ENCODE assay signal across 8 cellular contexts in the genomic region with DNA sequence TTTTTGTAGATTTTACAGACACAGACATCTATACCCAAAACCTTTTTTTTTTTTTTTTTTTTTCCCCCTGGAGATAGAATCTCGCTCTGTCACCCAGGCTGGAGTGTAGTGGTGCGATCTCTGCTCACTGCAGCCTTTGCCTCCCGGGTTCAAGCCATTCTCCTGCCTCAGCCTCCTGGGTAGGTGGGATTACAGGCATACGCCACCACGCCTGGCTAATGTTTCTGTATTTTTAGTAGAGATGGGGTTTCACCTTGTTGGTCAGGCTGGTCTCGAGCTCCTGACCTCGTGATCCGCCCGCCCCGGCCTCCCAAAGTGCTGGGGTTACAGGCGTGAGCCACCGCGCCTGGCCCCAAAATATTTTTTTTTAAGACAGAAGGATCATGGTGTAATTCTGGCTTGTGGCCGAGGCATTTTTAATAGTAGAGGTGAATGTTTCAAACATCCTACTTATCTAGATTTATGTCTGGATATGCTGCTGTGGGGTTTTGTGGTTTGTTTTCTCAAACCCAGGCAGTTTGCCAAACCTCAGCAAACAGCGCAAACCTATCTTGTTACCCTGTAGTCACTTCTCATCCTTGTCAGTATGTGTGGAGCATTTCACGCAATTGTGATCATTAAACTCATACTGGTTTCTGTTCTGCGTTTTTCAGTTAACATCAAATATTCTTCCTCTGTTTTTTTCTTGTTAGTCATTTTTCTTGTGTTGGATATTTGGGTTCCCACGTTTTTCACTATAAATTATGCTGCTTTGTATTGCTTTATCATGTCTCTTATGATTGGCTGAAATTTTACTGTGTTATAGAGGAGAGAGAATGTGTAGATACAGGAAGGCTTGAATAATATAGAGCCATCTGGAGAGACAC. TPM values are rescaled to one million over a fixed set of nuclear protein-coding genes. Genes with fewer than 3 reads are reported as not detected.
DNase-seq lines count a peak whose midpoint lies in the region; ATAC-seq, FAIRE-seq and TF ChIP-seq lines count a peak whose summit lies in the region.

No MANE protein-coding gene starts in this region.

- H3K36me3 Mint-ChIP-seq in Calu3 (ENCODE audit: insufficient read depth, unreplicated experiment), result peaks cover 56% of the 10 kb centered on the region
- H3K36me3 Mint-ChIP-seq in activated CD8-positive, alpha-beta T cell treated with anti-CD3 and anti-CD28 coated beads, Interleukin-2, amount 10 ng/mL, durations not matched to agents 7 days and 5 days (ENCODE audit: low read depth), result peaks cover 64% of the 10 kb centered on the region

- H3K4me1 ChIP-seq in endothelial cell of umbilical vein (ENCODE audit: control insufficient read depth, extremely low read depth, insufficient read depth, low read length), result peaks cover 11% of the 10 kb centered on the region

- no TSS peak for BruUV-seq in Calu3 (replicated peaks; lab: Mats Ljungman, UMichigan)
- no TSS peak for BruUV-seq in endothelial cell of umbilical vein (replicated peaks; lab: Mats Ljungman, UMichigan)

- peak; percentile 74 for ATAC-seq in HG02610 (IDR thresholded peaks at IDR 0.05; ENCODE audit: unreplicated experiment)
- peak; percentile 71 for ATAC-seq in activated CD8-positive, alpha-beta T cell treated with anti-CD3 and anti-CD28 coated beads, Interleukin-2, amount 10 ng/mL, durations not matched to agents 7 days and 5 days

- no peak overlapping the region for H3K4me2 ChIP-seq in endothelial cell of umbilical vein (ENCODE audit: insufficient read depth, low read length)

- no peaks in the 10 kb centered on the region for H3K27me3 Mint-ChIP-seq in Calu3 (ENCODE audit: unreplicated experiment)
- H3K27me3 Mint-ChIP-seq in activated CD8-positive, alpha-beta T cell treated with anti-CD3 and anti-CD28 coated beads, Interleukin-2, amount 10 ng/mL, durations not matched to agents 7 days and 5 days (ENCODE audit: low read depth), result no peaks in the 10 kb centered on the region

- no peaks in the 10 kb centered on the region for H3K9me3 ChIP-seq in endothelial cell of umbilical vein (replicated peaks; ENCODE audit: control insufficient read depth, insufficient read depth, low read length)

- no peak overlapping the region for H3K4me3 Mint-ChIP-seq in Calu3 (ENCODE audit: low read depth, unreplicated experiment)
- H3K4me3 Mint-ChIP-seq in activated CD8-positive, alpha-beta T cell treated with anti-CD3 and anti-CD28 coated beads, Interleukin-2, amount 10 ng/mL, durations not matched to agents 7 days and 5 days, result peak overlapping the region; percentile 2

- TF ChIP-seq CTCF in Calu3 (IDR thresholded peaks at IDR 0.05; ENCODE audit: unreplicated experiment), result no peak
- TF ChIP-seq CTCF in endothelial cell of umbilical vein (IDR thresholded peaks at IDR 0.05; ENCODE audit: extremely low read depth in 1 of 2, insufficient read depth in 1 of 2, low read depth in 1 of 2, low read length in 2 of 2), result no peak

- FAIRE-seq in endothelial cell of umbilical vein (lab: Jason Lieb, UNC), result peak; percentile 62

- H3K36me3 ChIP-seq in endothelial cell of umbilical vein (ENCODE audit: control insufficient read depth in 2 of 2, extremely low read depth in 1 of 2, insufficient read depth in 2 of 2, low read length in 2 of 2), result peaks cover 13 to 25% of the 10 kb centered on the region in 2 experiments

- H2AFZ ChIP-seq in endothelial cell of umbilical vein (ENCODE audit: low read depth, low read length), result no peak overlapping the region

- DNase-seq in Calu3, result peak; percentile 73
- peak; percentile 93 for DNase-seq in NCI-H2227 treated with DMSO at 0.1 percent for 48 hours (lab: John Stamatoyannopoulos, UW)
- peak; percentile 75 for DNase-seq in activated CD8-positive, alpha-beta T cell treated with anti-CD3 and anti-CD28 coated beads, Interleukin-2, amount 10 ng/mL, durations not matched to agents 7 days and 5 days
- DNase-seq in endothelial cell of umbilical vein (ENCODE audit: low read depth, low spot score), result peak; percentile 58
- peak; percentile 60 to 61 for DNase-seq in stimulated activated CD4-positive, alpha-beta T cell treated with anti-CD3 and anti-CD28 coated beads, Interleukin-2, amount 100 ng/mL, for 24 hours
- no peak for DNase-seq in D341Med (ENCODE audit: low spot score)
- no peak for DNase-seq in epidermal melanocyte (ENCODE audit: insufficient read length, low spot score)

- no peak overlapping the region for H3K9ac ChIP-seq in endothelial cell of umbilical vein (replicated peaks; ENCODE audit: extremely low read depth, insufficient read depth, low read length)

- H3K79me2 ChIP-seq in endothelial cell of umbilical vein (ENCODE audit: control insufficient read depth, insufficient read depth, low read length), result peaks cover 23% of the 10 kb centered on the region

- H3K27ac ChIP-seq in endothelial cell of umbilical vein (ENCODE audit: insufficient read depth, low read depth, low read length), result peak overlapping the region; percentile 15

- CTCF ChIA-PET in Calu3 (lab: Charles Lee) (interaction anchor here (0.6 to 0.7 kb wide), 2 partner anchors 10 to 122 kb away, joined by 5 read pairs; no protein-coding TSS in a partner anchor), endothelial cell of umbilical vein (lab: Charles Lee) (interaction anchor here (0.6 to 1.6 kb wide), 6 partner anchors 14 to 144 kb away, joined by 3 to 5 read pairs (median 3); no protein-coding TSS in a partner anchor)
- CTCF ChIA-PET in activated CD8-positive, alpha-beta T cell treated with anti-CD3 and anti-CD28 coated beads, Interleukin-2, amount 10 ng/mL, durations not matched to agents 7 days and 5 days (lab: Charles Lee), result interaction anchor here (1.0 to 1.5 kb wide), 2 partner anchors 14 to 128 kb away, joined by 3 to 9 read pairs; no protein-coding TSS in a partner anchor

- H3K9me1 ChIP-seq in endothelial cell of umbilical vein (replicated peaks; ENCODE audit: control insufficient read depth, extremely low read depth, insufficient read depth, low read length), result no peaks in the 10 kb centered on the region

- intact Hi-C loops in Calu3 (cut with micrococcal nuclease; ENCODE audit: unreplicated experiment), result loop anchor here (2.0 kb wide), 1 partner anchor 45 kb away; the partner anchor contains the start of gene LSM14A
- intact Hi-C loops in endothelial cell of umbilical vein (cut with micrococcal nuclease), result loop anchor here (5.0 to 10.0 kb wide), 2 partner anchors 96 to 217 kb away; no protein-coding TSS in a partner anchor

- POLR2A ChIA-PET in activated CD8-positive, alpha-beta T cell treated with anti-CD3 and anti-CD28 coated beads, Interleukin-2, amount 10 ng/mL, durations not matched to agents 7 days and 5 days (lab: Charles Lee), result interaction anchor here (1.0 kb wide), 1 partner anchor 14 kb away, joined by 4 read pairs; no protein-coding TSS in a partner anchor
- POLR2A ChIA-PET in endothelial cell of umbilical vein (lab: Charles Lee), result no interaction called here

- H3K4me3 ChIP-seq in endothelial cell of umbilical vein (replicated peaks in 1 of 3; ENCODE audit: insufficient read depth in 1 of 3, low read depth in 1 of 3, low read length in 3 of 3), result no peak overlapping the region

- no peaks in the 10 kb centered on the region for H4K20me1 ChIP-seq in endothelial cell of umbilical vein (replicated peaks; ENCODE audit: control insufficient read depth, extremely low read depth, insufficient read depth, low read length)

- H3K27ac Mint-ChIP-seq in Calu3 (ENCODE audit: unreplicated experiment), result no peak overlapping the region
- peak overlapping the region; percentile 71 for H3K27ac Mint-ChIP-seq in activated CD8-positive, alpha-beta T cell treated with anti-CD3 and anti-CD28 coated beads, Interleukin-2, amount 10 ng/mL, durations not matched to agents 7 days and 5 days

- no peaks in the 10 kb centered on the region for H3K9me3 Mint-ChIP-seq in Calu3 (ENCODE audit: low read depth, unreplicated experiment)
- no peaks in the 10 kb centered on the region for H3K9me3 Mint-ChIP-seq in activated CD8-positive, alpha-beta T cell treated with anti-CD3 and anti-CD28 coated beads, Interleukin-2, amount 10 ng/mL, durations not matched to agents 7 days and 5 days (ENCODE audit: insufficient read depth)

- no peaks in the 10 kb centered on the region for H3K27me3 ChIP-seq in endothelial cell of umbilical vein (ENCODE audit: control insufficient read depth in 2 of 2, insufficient read depth in 2 of 2, low read length in 2 of 2)

- no peak for TF ChIP-seq POLR2A in endothelial cell of umbilical vein (IDR thresholded peaks at IDR 0.05; ENCODE audit: low read depth, low read length)

- dilution Hi-C loops in endothelial cell of umbilical vein (cut with MboI; ENCODE audit: extremely low pct_ligation_motif_present, low sequenced_read_pairs), result no loop called here

- H3K4me1 Mint-ChIP-seq in Calu3 (ENCODE audit: low read depth, unreplicated experiment), result peaks cover 20% of the 10 kb centered on the region
- peaks cover 34% of the 10 kb centered on the region for H3K4me1 Mint-ChIP-seq in activated CD8-positive, alpha-beta T cell treated with anti-CD3 and anti-CD28 coated beads, Interleukin-2, amount 10 ng/mL, durations not matched to agents 7 days and 5 days (ENCODE audit: low read depth)

TF ChIP-seq in endothelial cell of umbilical vein, 7 proteins besides CTCF, POLR2A, EP300 and RAD21 (continues in another document):
- TF ChIP-seq MYC (IDR thresholded peaks at IDR 0.05; ENCODE audit: low read depth, low read length), result no peak

RNA-seq across cellular contexts. Expression of gene GARRE1, which starts 36.2 kb away (rescaled TPM):
- total RNA-seq in Calu3 (2022) (18.0 and 19.9 TPM in 2 replicates), endothelial cell of umbilical vein (46.8 and 46.9 TPM in 2 replicates)
- total RNA-seq in activated CD8-positive, alpha-beta T cell treated with anti-CD3 and anti-CD28 coated beads, Interleukin-2, amount 10 ng/mL, durations not matched to agents 7 days and 5 days, result 1 to 10 TPM; 6.3 to 8.3 TPM
- polyA plus RNA-seq in endothelial cell of umbilical vein, result 39.2 and 45.4 TPM in 2 replicates
- polyA plus RNA-seq in endothelial cell of umbilical vein (2011; cell fraction: cytosol; rRNA removed), result 28.6 and 30.7 TPM in 2 replicates
- 48.6 and 54.8 TPM in 2 replicates for polyA plus RNA-seq in endothelial cell of umbilical vein (2011; cell fraction: nucleus; rRNA removed)
- polyA plus RNA-seq in endothelial cell of umbilical vein (2012), result 26.3 and 31.4 TPM in 2 replicates
- 51.5 and 51.9 TPM in 2 replicates for polyA minus RNA-seq in endothelial cell of umbilical vein
- polyA minus RNA-seq in endothelial cell of umbilical vein (2011; cell fraction: cytosol; rRNA and poly(A)+ RNA removed), result 6.5 TPM
- polyA minus RNA-seq in endothelial cell of umbilical vein (2011; cell fraction: nucleus; rRNA and poly(A)+ RNA removed), result 44.0 and 49.9 TPM in 2 replicates

RNA-seq across cellular contexts. Expression of gene LSM14A, which starts 45.9 kb away (rescaled TPM):
- total RNA-seq in Calu3 (2022) (114 and 131 TPM in 2 replicates), endothelial cell of umbilical vein (114 and 122 TPM in 2 replicates)
- total RNA-seq in activated CD8-positive, alpha-beta T cell treated with anti-CD3 and anti-CD28 coated beads, Interleukin-2, amount 10 ng/mL, durations not matched to agents 7 days and 5 days, result 100 to 1,000 TPM; 133 to 139 TPM
- polyA plus RNA-seq in endothelial cell of umbilical vein, result 96.7 and 99.7 TPM in 2 replicates
- 94.2 and 96.4 TPM in 2 replicates for polyA plus RNA-seq in endothelial cell of umbilical vein (2011; cell fraction: cytosol; rRNA removed)
- 68.2 and 72.9 TPM in 2 replicates for polyA plus RNA-seq in endothelial cell of umbilical vein (2011; cell fraction: nucleus; rRNA removed)
- 91.2 and 105 TPM in 2 replicates for polyA plus RNA-seq in endothelial cell of umbilical vein (2012)
- 296 and 327 TPM in 2 replicates for polyA minus RNA-seq in endothelial cell of umbilical vein
- 117 TPM for polyA minus RNA-seq in endothelial cell of umbilical vein (2011; cell fraction: cytosol; rRNA and poly(A)+ RNA removed)
- polyA minus RNA-seq in endothelial cell of umbilical vein (2011; cell fraction: nucleus; rRNA and poly(A)+ RNA removed), result 133 and 141 TPM in 2 replicates

Comparison
In these comparisons a context has a peak if more than half of its experiments do, and no peak if none do; other contexts are left out.
1. DNase-seq: peak in Calu3 (single experiment), NCI-H2227 treated with DMSO at 0.1 percent for 48 hours (single experiment), activated CD8-positive, alpha-beta T cell treated with anti-CD3 and anti-CD28 coated beads, Interleukin-2, amount 10 ng/mL, durations not matched to agents 7 days and 5 days (single experiment), endothelial cell of umbilical vein (single experiment) and stimulated activated CD4-positive, alpha-beta T cell treated with anti-CD3 and anti-CD28 coated beads, Interleukin-2, amount 100 ng/mL, for 24 hours (2 of 2); none in D341Med (single experiment) and epidermal melanocyte (single experiment).